Comparison of ENCODE assay signal across 21 cellular contexts in genomic region chr3:172244011-172244410, GRCh38.
A peak's percentile ranks its signal among the peaks of the same experiment; 100 is the strongest.
DNase-seq lines count a peak whose midpoint lies in the region; TF ChIP-seq lines count a peak whose summit lies in the region.
"Had no signal": no experiment of that assay in that cellular context is flagged by ENCODE, and none has a peak within 500 bp of the region (broad histone marks: within the 10 kb centered on the region; RNA-seq: fewer than 3 reads in every experiment).

No MANE protein-coding gene starts in this region.

- no TSS peak for BruUV-seq in MCF 10A (replicated peaks; lab: Mats Ljungman, UMichigan)

- no peak overlapping the region for H3K9ac ChIP-seq in subcutaneous abdominal adipose tissue (ENCODE audit: low read length in 5 of 5)

- H3K9me3 Mint-ChIP-seq in MCF 10A (ENCODE audit: unreplicated experiment), result peaks cover 11% of the 10 kb centered on the region

- POLR2A ChIA-PET in MCF 10A (lab: Yijun Ruan, JAX), result interaction anchor here (0.7 kb wide), 1 partner anchor 110 kb away, joined by 3 read pairs; no protein-coding TSS in a partner anchor
- POLR2A ChIA-PET in RWPE1 (lab: Yijun Ruan, JAX; ENCODE audit: low non-redundant PET), result no interaction called here

- CTCF ChIA-PET in MCF 10A (lab: Yijun Ruan, JAX), result no interaction called here
- CTCF ChIA-PET in RWPE1 (lab: Yijun Ruan, JAX), result interaction anchor here (0.7 kb wide), 1 partner anchor 11 kb away, joined by 3 read pairs; no protein-coding TSS in a partner anchor

- peaks cover 28% of the 10 kb centered on the region for H3K4me1 Mint-ChIP-seq in MCF 10A (ENCODE audit: insufficient read depth, unreplicated experiment)

- no peaks in the 10 kb centered on the region for H3K27me3 Mint-ChIP-seq in MCF 10A (ENCODE audit: insufficient read depth, unreplicated experiment)
- H3K27me3 Mint-ChIP-seq: activated naive CD8-positive, alpha-beta T cell treated with anti-CD3 and anti-CD28 coated beads for 36 hours; activated T-cell treated with anti-CD3 and anti-CD28 coated beads, Interleukin-2, amount 50 U/mL, for 24 hours; CD4-positive, alpha-beta memory T cell; type B pancreatic cell had no signal

- no peak for TF ChIP-seq EP300 in tibial nerve (IDR thresholded peaks at IDR 0.05)

- 59 to 78% methylated on average over 2 of the region's 2 CpGs for WGBS in tibial nerve, 2 donors

- H3K27me3 ChIP-seq in breast epithelium (no peaks in the 10 kb centered on the region), subcutaneous abdominal adipose tissue (ENCODE audit: control insufficient read depth in 5 of 5, insufficient read depth in 4 of 5, low read length in 5 of 5) (no peaks in the 10 kb centered on the region), tibial nerve (no peaks in the 10 kb centered on the region)
- H3K27me3 ChIP-seq: cardiac muscle cell, spleen had no signal

- H3K27ac ChIP-seq in breast epithelium (peak overlapping the region in 1 of 2 donors; percentile 59), RWPE1 (no peak overlapping the region), subcutaneous abdominal adipose tissue (ENCODE audit: low read depth, low read length) (peak overlapping the region; percentile 19), tibial nerve (no peak overlapping the region)
- H3K27ac ChIP-seq: cardiac muscle cell, spleen had no signal

- peaks cover 0 to 4% of the 10 kb centered on the region in 2 donors for H3K4me1 ChIP-seq in breast epithelium
- H3K4me1 ChIP-seq in subcutaneous abdominal adipose tissue (ENCODE audit: control insufficient read depth in 5 of 5, insufficient read depth in 5 of 5, low read length in 5 of 5), result peaks cover 0 to 14% (median 10%) of the 10 kb centered on the region in 5 donors
- H3K4me1 ChIP-seq in tibial nerve, result peaks cover 0 to 26% (median 5%) of the 10 kb centered on the region in 4 donors

- H3K36me3 Mint-ChIP-seq in MCF 10A (ENCODE audit: insufficient read depth, unreplicated experiment), result peaks cover 21% of the 10 kb centered on the region

- TF ChIP-seq CTCF in MCF 10A (IDR thresholded peaks at IDR 0.05; ENCODE audit: unreplicated experiment) (no peak), breast epithelium (IDR thresholded peaks at IDR 0.05) (no peak), RWPE1 (conservative IDR thresholded peaks at IDR 0.05; ENCODE audit: low read depth) (no peak), fibroblast of pulmonary artery (IDR thresholded peaks at IDR 0.05; ENCODE audit: low read length, missing control alignments) (no peak), tibial nerve (IDR thresholded peaks at IDR 0.05) (no peak)

- H3K9me3 ChIP-seq in breast epithelium, result peaks cover 4 to 11% of the 10 kb centered on the region in 2 donors
- peaks cover 0 to 6% (median 0%) of the 10 kb centered on the region in 5 donors for H3K9me3 ChIP-seq in subcutaneous abdominal adipose tissue (ENCODE audit: control insufficient read depth in 5 of 5, low read length in 5 of 5)
- peaks cover 0 to 6% (median 0%) of the 10 kb centered on the region in 4 donors for H3K9me3 ChIP-seq in tibial nerve

- H3K4me3 ChIP-seq in breast epithelium (no peak overlapping the region), fibroblast of pulmonary artery (replicated peaks; ENCODE audit: low read depth, low read length) (no peak overlapping the region), subcutaneous abdominal adipose tissue (ENCODE audit: low read depth in 1 of 5, low read length in 5 of 5) (no peak overlapping the region), tibial nerve (no peak overlapping the region)
- H3K4me3 ChIP-seq: cardiac muscle cell, spleen had no signal

- DNase-seq in MCF 10A (ENCODE audit: unreplicated experiment) (peak; percentile 82), breast epithelium (ENCODE audit: low spot score in 2 of 2) (no peak), RWPE1 (ENCODE audit: low spot score) (peak; percentile 66), fibroblast of pulmonary artery (ENCODE audit: low read depth) (peak; percentile 51), tibial nerve (ENCODE audit: low spot score in 2 of 2) (no peak), activated gamma-delta T cell treated with Interleukin-2 at 50 U/mL for 16 hours (no peak)
- DNase-seq in activated CD4-positive, alpha-beta T cell treated with anti-CD3 and anti-CD28 coated beads for 1 hour, result no peak
- DNase-seq: 8988T; activated CD4-positive, alpha-beta T cell treated with anti-CD3 and anti-CD28 coated beads, Interleukin-2, amount 50 U/mL, for 1 hour; activated naive CD8-positive, alpha-beta T cell treated with anti-CD3 and anti-CD28 coated beads for 36 hours; activated T-cell treated with anti-CD3 and anti-CD28 coated beads, Interleukin-2, amount 50 U/mL, for 24 hours; CD4-positive, alpha-beta memory T cell; effector CD4-positive, alpha-beta T cell; left ventricle myocardium superior; NCI-H187; NCI-H446; spleen; stimulated activated naive CD4-positive, alpha-beta T cell had no signal

- H3K27ac Mint-ChIP-seq in MCF 10A (ENCODE audit: low read depth, unreplicated experiment), result no peak overlapping the region
- H3K27ac Mint-ChIP-seq: activated naive CD8-positive, alpha-beta T cell treated with anti-CD3 and anti-CD28 coated beads for 36 hours; activated T-cell treated with anti-CD3 and anti-CD28 coated beads, Interleukin-2, amount 50 U/mL, for 24 hours; type B pancreatic cell had no signal

- H3K4me3 Mint-ChIP-seq in MCF 10A (ENCODE audit: unreplicated experiment), result no peak overlapping the region
- H3K4me3 Mint-ChIP-seq: activated naive CD8-positive, alpha-beta T cell treated with anti-CD3 and anti-CD28 coated beads for 36 hours; activated T-cell treated with anti-CD3 and anti-CD28 coated beads, Interleukin-2, amount 50 U/mL, for 24 hours; type B pancreatic cell had no signal

- intact Hi-C loops in MCF 10A (cut with micrococcal nuclease), result loop anchor here (1.0 kb wide), 1 partner anchor 114 kb away; no protein-coding TSS in a partner anchor
- intact Hi-C loops in breast epithelium (cut with DNase I; ENCODE audit: low total_unique reads), result no loop called here

- H3K36me3 ChIP-seq in breast epithelium, result no peaks in the 10 kb centered on the region
- peaks cover 0 to 16% (median 10%) of the 10 kb centered on the region in 5 donors for H3K36me3 ChIP-seq in subcutaneous abdominal adipose tissue (ENCODE audit: control insufficient read depth in 5 of 5, insufficient read depth in 5 of 5, low read length in 5 of 5)
- peaks cover 0 to 13% (median 0%) of the 10 kb centered on the region in 3 donors for H3K36me3 ChIP-seq in tibial nerve

- TF ChIP-seq POLR2A in breast epithelium (IDR thresholded peaks at IDR 0.05) (no peak), tibial nerve (IDR thresholded peaks at IDR 0.05) (no peak)

Comparison
In these comparisons a context has a peak if more than half of its experiments do, and no peak if none do; other contexts are left out.
1. DNase-seq: peak in MCF 10A (single experiment), RWPE1 (single experiment) and fibroblast of pulmonary artery (single experiment); none in breast epithelium (0 of 2), activated CD4-positive, alpha-beta T cell treated with anti-CD3 and anti-CD28 coated beads for 1 hour (single experiment), tibial nerve (0 of 2) and activated gamma-delta T cell treated with Interleukin-2 at 50 U/mL for 16 hours (single experiment).